8 cellular contexts compared by ENCODE assay signal in genomic region chr17:42421479-42422332, GRCh38. TPM values are rescaled to one million over a fixed set of nuclear protein-coding genes. Genes with fewer than 3 reads are reported as not detected.
DNase-seq lines count a peak whose midpoint lies in the region; ATAC-seq and TF ChIP-seq lines count a peak whose summit lies in the region.

No MANE protein-coding gene starts in this region.

- H3K4me1 Mint-ChIP-seq in Calu3 (ENCODE audit: low read depth, unreplicated experiment) (peaks cover 33% of the 10 kb centered on the region), T-cell (peaks cover 12 to 20% (median 15%) of the 10 kb centered on the region in 3 donors)

- WGBS in aorta, 2 donors, result 0 to 1% methylated on average over 58 to 61 of the region's 61 CpGs

- ATAC-seq in T-cell (replicated peaks in 1 of 4), result peak; percentile 14 to 42 (median 36)
- ATAC-seq in aorta (ENCODE audit: low FRiP score), result peak; percentile 61
- ATAC-seq in HG03108 (IDR thresholded peaks at IDR 0.05; ENCODE audit: unreplicated experiment), result no peak

- H3K9me3 Mint-ChIP-seq in Calu3 (ENCODE audit: low read depth, unreplicated experiment) (no peaks in the 10 kb centered on the region), T-cell (no peaks in the 10 kb centered on the region)

- H3K27ac ChIP-seq in muscle layer of duodenum (ENCODE audit: low read length) (peak overlapping the region; percentile 91), aorta (ENCODE audit: low read depth in 1 of 2, low read length in 2 of 2) (peak overlapping the region; percentile 93 to 98)

- intact Hi-C loops in Calu3 (cut with micrococcal nuclease; ENCODE audit: unreplicated experiment), result no loop called here
- intact Hi-C loops in aorta (cut with DNase I), result loop anchor here (2.0 to 5.0 kb wide), 3 partner anchors 36 to 101 kb away; partner anchors contain the start of gene ATP6V0A1 (in 1 of the 2)

- H3K27me3 Mint-ChIP-seq in Calu3 (ENCODE audit: unreplicated experiment) (peaks cover 44% of the 10 kb centered on the region), T-cell (peaks cover 10 to 41% of the 10 kb centered on the region in 2 donors)

- peak overlapping the region; percentile 69 for H3K4me3 ChIP-seq in epithelial cell of proximal tubule (ENCODE audit: low read depth, low read length)
- peak overlapping the region; percentile 70 to 97 for H3K4me3 ChIP-seq in muscle layer of duodenum (ENCODE audit: low read depth in 1 of 2, low read length in 2 of 2)
- H3K4me3 ChIP-seq in aorta (ENCODE audit: low read length in 2 of 2), result peak overlapping the region; percentile 71 to 79

- no peak overlapping the region for H3K27ac Mint-ChIP-seq in Calu3 (ENCODE audit: unreplicated experiment)
- no peak overlapping the region for H3K27ac Mint-ChIP-seq in T-cell

- TF ChIP-seq CTCF in Calu3 (IDR thresholded peaks at IDR 0.05; ENCODE audit: unreplicated experiment) (no peak), epithelial cell of proximal tubule (conservative IDR thresholded peaks at IDR 0.05; ENCODE audit: low read depth, low read length) (no peak)

- H3K36me3 ChIP-seq in muscle layer of duodenum (ENCODE audit: control insufficient read depth in 1 of 2, insufficient read depth in 2 of 2, low read length in 2 of 2), result no peaks in the 10 kb centered on the region
- no peaks in the 10 kb centered on the region for H3K36me3 ChIP-seq in aorta (ENCODE audit: control insufficient read depth in 1 of 2, insufficient read depth in 2 of 2, low read length in 1 of 2)

- CTCF ChIA-PET in Calu3 (lab: Charles Lee), result interaction anchor here (0.6 to 1.7 kb wide), 7 partner anchors 20 to 380 kb away, joined by 3 to 17 read pairs (median 4); partner anchors contain the start of gene VPS25
- CTCF ChIA-PET in T-cell (lab: Charles Lee), result interaction anchor here (0.6 to 1.2 kb wide), 2 partner anchors 13 to 33 kb away, joined by 5 read pairs; partner anchors contain the start of gene STAT3 (in 1 of the 2)

- POLR2A ChIA-PET in T-cell (lab: Charles Lee), result no interaction called here

- DNase-seq in Calu3, result no peak
- no peak for DNase-seq in T-cell
- DNase-seq in epithelial cell of proximal tubule (ENCODE audit: low read depth), result no peak
- DNase-seq in aorta, result peak; percentile 74 to 91
- DNase-seq in GM19240 (ENCODE audit: insufficient read length, low spot score), result no peak
- no peak for DNase-seq in UCSD-AML1 (lab: John Stamatoyannopoulos, UW; ENCODE audit: unreplicated experiment)

- H3K27me3 ChIP-seq in muscle layer of duodenum (ENCODE audit: low read depth, low read length), result no peaks in the 10 kb centered on the region
- no peaks in the 10 kb centered on the region for H3K27me3 ChIP-seq in aorta (ENCODE audit: control insufficient read depth in 1 of 2, insufficient read depth in 2 of 2, low read length in 1 of 2)

- no TSS peak for BruUV-seq in Calu3 (replicated peaks; lab: Mats Ljungman, UMichigan)

- H3K4me1 ChIP-seq in muscle layer of duodenum (ENCODE audit: control insufficient read depth in 1 of 2, insufficient read depth in 2 of 2, low read length in 2 of 2), result peaks cover 2 to 30% of the 10 kb centered on the region in 2 donors
- peaks cover 0 to 5% of the 10 kb centered on the region in 2 donors for H3K4me1 ChIP-seq in aorta (ENCODE audit: control insufficient read depth in 1 of 2, insufficient read depth in 2 of 2, low read length in 2 of 2)

- H3K36me3 Mint-ChIP-seq in Calu3 (ENCODE audit: insufficient read depth, unreplicated experiment) (peaks cover 18% of the 10 kb centered on the region), T-cell (no peaks in the 10 kb centered on the region)

- H3K4me3 Mint-ChIP-seq in Calu3 (ENCODE audit: low read depth, unreplicated experiment) (peak overlapping the region; percentile 89), T-cell (peak overlapping the region; percentile 71 to 88 (median 71))

- H3K9me3 ChIP-seq in muscle layer of duodenum (ENCODE audit: control insufficient read depth in 1 of 2, low read length in 2 of 2) (no peaks in the 10 kb centered on the region), aorta (ENCODE audit: control insufficient read depth, low read length) (no peaks in the 10 kb centered on the region)

RNA-seq across cellular contexts. Expression of gene CAVIN1, which starts 1.4 kb away (rescaled TPM):
- total RNA-seq in Calu3 (2022) (4.0 and 6.7 TPM in 2 replicates), T-cell (1 to 10 TPM in 4 of 5 donors, under 1 TPM in 1; 0.83 to 2.3 (median 2.1) TPM), epithelial cell of proximal tubule (184 and 265 TPM in 2 replicates), aorta (100 to 1,000 TPM; 569 to 643 TPM)
- 100 to 1,000 TPM; 350 to 422 TPM for polyA plus RNA-seq in aorta

RNA-seq across cellular contexts. Expression of gene STAT3, which starts 33.5 kb away (rescaled TPM):
- total RNA-seq in Calu3 (2022), result 183 and 196 TPM in 2 replicates
- total RNA-seq in T-cell, result 100 to 1,000 TPM; 113 to 242 (median 129) TPM
- 63.0 and 82.0 TPM in 2 replicates for total RNA-seq in epithelial cell of proximal tubule
- total RNA-seq in aorta, result 100 to 1,000 TPM; 279 to 297 TPM
- polyA plus RNA-seq in aorta, result 10 to 100 TPM; 34.1 to 78.3 TPM

RNA-seq across cellular contexts. Expression of gene ATP6V0A1, which starts 37.0 kb away (rescaled TPM):
- total RNA-seq in Calu3 (2022) (140 and 141 TPM in 2 replicates), T-cell (10 to 100 TPM; 11.1 to 18.0 (median 14.9) TPM), epithelial cell of proximal tubule (25.4 and 32.3 TPM in 2 replicates), aorta (100 to 1,000 TPM in 1 of 2 donors, 10 to 100 TPM in 1; 96.2 to 111 TPM)
- polyA plus RNA-seq in aorta, result 10 to 100 TPM; 13.4 to 47.5 TPM

Comparison
In these comparisons a context has a peak if more than half of its experiments do, and no peak if none do; other contexts are left out.
1. DNase-seq: peak in aorta (2 of 2); none in Calu3 (single experiment), T-cell (0 of 34), epithelial cell of proximal tubule (single experiment), GM19240 (single experiment) and UCSD-AML1 (single experiment).
2. RNA of gene CAVIN1, which starts 1.4 kb away (total RNA-seq): 569 to 643 TPM in aorta and 184 to 265 TPM in epithelial cell of proximal tubule; 4.0 to 6.7 TPM in Calu3 and 0.83 to 2.3 TPM in T-cell; every median in the first group is over 10 times any median in the second.
3. Peak in every context shown above with its lines, with median percentiles within 50 percentile points of each other: H3K4me3 ChIP-seq.